In genomic region chr7:102318482-102318971, GRCh38 we compare ENCODE assay signal across 11 cellular contexts. TPM values are rescaled to one million over a fixed set of nuclear protein-coding genes. Genes with fewer than 3 reads are reported as not detected.
DNase-seq lines count a peak whose midpoint lies in the region; ATAC-seq, FAIRE-seq and TF ChIP-seq lines count a peak whose summit lies in the region.
"Had no signal": no experiment of that assay in that cellular context is flagged by ENCODE, and none has a peak within 500 bp of the region (broad histone marks: within the 10 kb centered on the region; RNA-seq: fewer than 3 reads in every experiment).

No MANE protein-coding gene starts in this region.

- no peaks in the 10 kb centered on the region for H3K9me3 Mint-ChIP-seq in activated CD8-positive, alpha-beta T cell treated with anti-CD3 and anti-CD28 coated beads, Interleukin-2, amount 10 ng/mL, durations not matched to agents 7 days and 5 days (ENCODE audit: insufficient read depth)
- H3K9me3 Mint-ChIP-seq in progenitor cell of endocrine pancreas (ENCODE audit: low read depth) = no peaks in the 10 kb centered on the region
- H3K9me3 Mint-ChIP-seq: CD4-positive, CD25-positive, alpha-beta regulatory T cell had no signal

- no peaks in the 10 kb centered on the region for H3K36me3 Mint-ChIP-seq in activated CD8-positive, alpha-beta T cell treated with anti-CD3 and anti-CD28 coated beads, Interleukin-2, amount 10 ng/mL, durations not matched to agents 7 days and 5 days (ENCODE audit: low read depth)
- H3K36me3 Mint-ChIP-seq in progenitor cell of endocrine pancreas (ENCODE audit: insufficient read depth) = peaks cover 7% of the 10 kb centered on the region
- H3K36me3 Mint-ChIP-seq: CD4-positive, CD25-positive, alpha-beta regulatory T cell had no signal

- ATAC-seq in activated CD8-positive, alpha-beta T cell treated with anti-CD3 and anti-CD28 coated beads, Interleukin-2, amount 10 ng/mL, durations not matched to agents 7 days and 5 days = peak; percentile 30
- no peak for ATAC-seq in HG03571 (IDR thresholded peaks at IDR 0.05; ENCODE audit: unreplicated experiment)

- CTCF ChIA-PET in activated CD8-positive, alpha-beta T cell treated with anti-CD3 and anti-CD28 coated beads, Interleukin-2, amount 10 ng/mL, durations not matched to agents 7 days and 5 days (lab: Charles Lee) = no interaction called here

- POLR2A ChIA-PET in activated CD8-positive, alpha-beta T cell treated with anti-CD3 and anti-CD28 coated beads, Interleukin-2, amount 10 ng/mL, durations not matched to agents 7 days and 5 days (lab: Charles Lee) = no interaction called here

- no peaks in the 10 kb centered on the region for H3K9me3 ChIP-seq in BE2C

- H3K4me3 ChIP-seq in BE2C (ENCODE audit: low read depth, low read length) = no peak overlapping the region

- no peak for FAIRE-seq in GM19239 (lab: Jason Lieb, UNC)

- no peak overlapping the region for H3K27ac Mint-ChIP-seq in activated CD8-positive, alpha-beta T cell treated with anti-CD3 and anti-CD28 coated beads, Interleukin-2, amount 10 ng/mL, durations not matched to agents 7 days and 5 days
- no peak overlapping the region for H3K27ac Mint-ChIP-seq in progenitor cell of endocrine pancreas
- H3K27ac Mint-ChIP-seq: CD4-positive, CD25-positive, alpha-beta regulatory T cell had no signal

- no peaks in the 10 kb centered on the region for H3K27me3 ChIP-seq in BE2C

- no peak overlapping the region for H3K4me3 Mint-ChIP-seq in activated CD8-positive, alpha-beta T cell treated with anti-CD3 and anti-CD28 coated beads, Interleukin-2, amount 10 ng/mL, durations not matched to agents 7 days and 5 days
- H3K4me3 Mint-ChIP-seq in progenitor cell of endocrine pancreas (ENCODE audit: low read depth) = no peak overlapping the region
- H3K4me3 Mint-ChIP-seq: CD4-positive, CD25-positive, alpha-beta regulatory T cell had no signal

- H3K27me3 Mint-ChIP-seq in activated CD8-positive, alpha-beta T cell treated with anti-CD3 and anti-CD28 coated beads, Interleukin-2, amount 10 ng/mL, durations not matched to agents 7 days and 5 days (ENCODE audit: low read depth) = no peaks in the 10 kb centered on the region
- H3K27me3 Mint-ChIP-seq in progenitor cell of endocrine pancreas = peaks cover 15% of the 10 kb centered on the region

- TF ChIP-seq CTCF in BE2C (IDR thresholded peaks at IDR 0.05; ENCODE audit: low read depth, low read length) = peak; percentile 13; the same call in 1 of the 2 replicates
- TF ChIP-seq CTCF in progenitor cell of endocrine pancreas (IDR thresholded peaks at IDR 0.05; ENCODE audit: unreplicated experiment) = no peak

- H3K36me3 ChIP-seq in BE2C = no peaks in the 10 kb centered on the region; the same call in 1 of the 2 replicates

- no peaks in the 10 kb centered on the region for H3K4me1 Mint-ChIP-seq in activated CD8-positive, alpha-beta T cell treated with anti-CD3 and anti-CD28 coated beads, Interleukin-2, amount 10 ng/mL, durations not matched to agents 7 days and 5 days (ENCODE audit: low read depth)
- H3K4me1 Mint-ChIP-seq in progenitor cell of endocrine pancreas (ENCODE audit: low read depth) = no peaks in the 10 kb centered on the region

- H3K4me1 ChIP-seq in BE2C = peaks cover 8% of the 10 kb centered on the region

- DNase-seq in BE2C (peak; percentile 60), HK-2 (ENCODE audit: unreplicated experiment) (peak; percentile 38), kidney tubule cell (ENCODE audit: low spot score) (peak; percentile 87), progenitor cell of endocrine pancreas (ENCODE audit: low spot score, unreplicated experiment) (no peak), NCI-H345 (lab: John Stamatoyannopoulos, UW) (no peak), GM19239 (ENCODE audit: insufficient read length, low spot score) (no peak)
- no peak for DNase-seq in activated CD8-positive, alpha-beta T cell treated with anti-CD3 and anti-CD28 coated beads, Interleukin-2, amount 10 ng/mL, durations not matched to agents 7 days and 5 days
- DNase-seq: CD4-positive, CD25-positive, alpha-beta regulatory T cell had no signal

RNA-seq across cellular contexts. Expression of gene SH2B2, which starts 31.9 kb away (rescaled TPM):
- 16.9 TPM for polyA plus RNA-seq in BE2C (2012; ENCODE audit: insufficient read depth, insufficient read length, low read depth)
- under 1 TPM; 0.16 to 0.52 TPM for total RNA-seq in activated CD8-positive, alpha-beta T cell treated with anti-CD3 and anti-CD28 coated beads, Interleukin-2, amount 10 ng/mL, durations not matched to agents 7 days and 5 days
- 11.2 and 11.5 TPM in 2 replicates for total RNA-seq in progenitor cell of endocrine pancreas

RNA-seq across cellular contexts. Expression of gene SPDYE6, which starts 37.7 kb away (rescaled TPM):
- polyA plus RNA-seq in BE2C (2012; ENCODE audit: insufficient read depth, insufficient read length, low read depth) = not detected
- total RNA-seq in activated CD8-positive, alpha-beta T cell treated with anti-CD3 and anti-CD28 coated beads, Interleukin-2, amount 10 ng/mL, durations not matched to agents 7 days and 5 days = not detected
- not detected in 2 replicates for total RNA-seq in progenitor cell of endocrine pancreas
- total RNA-seq: CD4-positive, CD25-positive, alpha-beta regulatory T cell; lung microvascular endothelial cell; NCI-H460 had no signal

Comparison
In these comparisons a context has a peak if more than half of its experiments do, and no peak if none do; other contexts are left out.
1. DNase-seq: peak in BE2C (single experiment), HK-2 (single experiment) and kidney tubule cell (single experiment); none in activated CD8-positive, alpha-beta T cell treated with anti-CD3 and anti-CD28 coated beads, Interleukin-2, amount 10 ng/mL, durations not matched to agents 7 days and 5 days (single experiment), progenitor cell of endocrine pancreas (single experiment), NCI-H345 (single experiment) and GM19239 (single experiment).